ENCODE assay signal across 23 cellular contexts in the genomic region with DNA sequence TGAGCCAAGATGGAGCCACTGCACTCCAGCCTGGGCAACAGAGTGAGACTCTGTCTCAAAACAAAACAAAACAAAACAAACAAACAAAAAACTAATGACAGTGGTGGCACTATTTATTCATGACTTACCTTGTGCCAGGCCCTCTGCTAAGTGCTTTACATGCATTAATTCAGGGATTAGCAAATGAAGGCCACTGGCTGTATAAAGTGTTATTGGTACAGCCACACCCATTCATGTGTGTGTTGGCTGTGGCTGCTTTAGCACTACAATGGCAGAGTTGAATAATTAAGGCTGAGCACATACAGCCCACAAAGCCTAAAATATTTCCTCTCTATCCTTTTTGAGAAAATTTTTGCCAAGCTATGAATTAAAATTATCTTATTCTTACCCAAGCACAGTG.
"Had no signal": no experiment of that assay in that cellular context is flagged by ENCODE, and none has a peak within 500 bp of the region (broad histone marks: within the 10 kb centered on the region; RNA-seq: fewer than 3 reads in every experiment).

No MANE protein-coding gene starts in this region.

- H3K36me3 ChIP-seq: neural progenitor cell, ovary, right lobe of liver, sigmoid colon, stomach, thoracic aorta, thyroid gland, tibial nerve, upper lobe of left lung, vagina had no signal

- DNase-seq: occipital lobe; ovary; posterior cingulate gyrus; psoas muscle; right cardiac atrium; right lobe of liver; sigmoid colon; small intestine; stimulated activated CD4-positive, alpha-beta T cell treated with anti-CD3 and anti-CD28 coated beads, Interleukin-15, amount 100 ng/mL, for 24 hours; stimulated activated CD4-positive, alpha-beta T cell treated with anti-CD3 and anti-CD28 coated beads, Interleukin-2, amount 100 ng/mL, for 24 hours; stimulated activated CD4-positive, alpha-beta T cell treated with anti-CD3 and anti-CD28 coated beads, Interleukin-2, amount 100 ng/mL, for 48 hours; stimulated activated CD4-positive, alpha-beta T cell treated with anti-CD3 and anti-CD28 coated beads, Interleukin-4, amount 100 ng/mL, for 24 hours; stimulated activated naive B cell treated with anti-CD40 and anti-IgM and Interleukin-4, amounts not matched to agents 10 μg/mL and 1 μg/mL and 100 μg/mL, for 72 hours; stimulated activated naive CD4-positive, alpha-beta T cell treated with Interleukin-2 at 50 U/mL for 16 hours; stomach; thyroid gland; trophoblast cell; upper lobe of left lung had no signal

- H3K27ac ChIP-seq: neural progenitor cell, ovary, parathyroid adenoma, psoas muscle, right lobe of liver, sigmoid colon, stomach, thoracic aorta, thyroid gland, tibial nerve, upper lobe of left lung, vagina had no signal

- H3K9me3 ChIP-seq: ovary, psoas muscle, right lobe of liver, sigmoid colon, stomach, thoracic aorta, thyroid gland, tibial nerve, upper lobe of left lung, vagina had no signal

- H3K4me1 ChIP-seq: neural progenitor cell, parathyroid adenoma, psoas muscle, right lobe of liver, sigmoid colon, stomach, thyroid gland, tibial nerve, upper lobe of left lung had no signal

- H3K27me3 ChIP-seq: neural progenitor cell, ovary, right lobe of liver, sigmoid colon, stomach, thyroid gland, tibial nerve, upper lobe of left lung, vagina had no signal

- H3K4me3 ChIP-seq: neural progenitor cell, ovary, psoas muscle, right lobe of liver, sigmoid colon, stomach, thoracic aorta, thyroid gland, tibial nerve, upper lobe of left lung, vagina had no signal
